In genomic region chr20:63653041-63653973, GRCh38 we compare ENCODE assay signal across 8 cellular contexts. TPM values are rescaled to one million over a fixed set of nuclear protein-coding genes. Genes with fewer than 3 reads are reported as not detected.
DNase-seq lines count a peak whose midpoint lies in the region; ATAC-seq and TF ChIP-seq lines count a peak whose summit lies in the region.

TSS of gene STMN3 (minus strand) at chr20:63653424. CDS start at chr20:63653345, 79 bp downstream.

- H3K4me3 ChIP-seq in upper lobe of left lung, result peak within 1 kb of the TSS; percentile 46 to 73 (median 60)

- peak; percentile 56 for ATAC-seq in T-helper 17 cell
- peak; percentile 75 to 83 for ATAC-seq in left cardiac atrium
- peak; percentile 77 to 86 for ATAC-seq in upper lobe of left lung (ENCODE audit: low FRiP score in 2 of 2)
- no peak for ATAC-seq in GM18909 (IDR thresholded peaks at IDR 0.05; ENCODE audit: poor library complexity, unreplicated experiment)

- H3K4me3 Mint-ChIP-seq in T-helper 17 cell (peak within 1 kb of the TSS; percentile 92), osteocyte (ENCODE audit: unreplicated experiment) (peak within 1 kb of the TSS; percentile 75)

- H3K4me1 Mint-ChIP-seq in T-helper 17 cell (peaks cover 22% of the 10 kb centered on the region), osteocyte (ENCODE audit: unreplicated experiment) (peaks cover 16% of the 10 kb centered on the region)

- intact Hi-C loops in left cardiac atrium (cut with DNase I), result no loop called here

- WGBS in upper lobe of left lung, 2 donors, result 1% methylated on average over 9 to 14 of the region's 73 CpGs

- TF ChIP-seq POLR2A in upper lobe of left lung (IDR thresholded peaks at IDR 0.05), result no peak

- H3K36me3 ChIP-seq in upper lobe of left lung, result no peaks in the 10 kb centered on the region

- no peaks in the 10 kb centered on the region for H3K9me3 ChIP-seq in T-helper 17 cell (ENCODE audit: control insufficient read depth, low read length, poor library complexity, severe bottlenecking)
- H3K9me3 ChIP-seq in upper lobe of left lung, result no peaks in the 10 kb centered on the region

- DNase-seq in G401 (ENCODE audit: low spot score) (peak; percentile 94), NCI-H146 (lab: John Stamatoyannopoulos, UW) (peak; percentile 96), T-helper 17 cell (peak; percentile 41 to 61 (median 60)), anterior cingulate cortex (lab: John Stamatoyannopoulos, UW) (peak in 56 of 58 donors; percentile 35 to 94 (median 80)), left cardiac atrium (peak; percentile 90), osteocyte (ENCODE audit: extremely low spot score, unreplicated experiment) (peak; percentile 96), upper lobe of left lung (peak; percentile 82 to 95)

- H3K27me3 Mint-ChIP-seq in T-helper 17 cell, result no peaks in the 10 kb centered on the region
- H3K27me3 Mint-ChIP-seq in osteocyte (ENCODE audit: unreplicated experiment), result no peaks in the 10 kb centered on the region

- H3K27ac ChIP-seq in upper lobe of left lung, result peak within 1 kb of the TSS; percentile 23 to 69 (median 35)

- in situ Hi-C loops in G401 (cut with HindIII; ENCODE audit: low sequenced_read_pairs), result no loop called here

- H3K27me3 ChIP-seq in upper lobe of left lung, result peaks cover 0 to 12% (median 6%) of the 10 kb centered on the region in 4 donors

- H3K27ac Mint-ChIP-seq in T-helper 17 cell (peak within 1 kb of the TSS; percentile 65), osteocyte (ENCODE audit: unreplicated experiment) (peak within 1 kb of the TSS; percentile 67)

- TF ChIP-seq CTCF in osteocyte (IDR thresholded peaks at IDR 0.05) (no peak), upper lobe of left lung (IDR thresholded peaks at IDR 0.05) (no peak)

- TF ChIP-seq EP300 in upper lobe of left lung (IDR thresholded peaks at IDR 0.05), result no peak

- no peaks in the 10 kb centered on the region for H3K9me3 Mint-ChIP-seq in osteocyte (ENCODE audit: unreplicated experiment)

- H3K36me3 Mint-ChIP-seq in T-helper 17 cell (ENCODE audit: low read depth) (no peaks in the 10 kb centered on the region), osteocyte (ENCODE audit: unreplicated experiment) (no peaks in the 10 kb centered on the region)

- peaks cover 32 to 41% (median 36%) of the 10 kb centered on the region in 4 donors for H3K4me1 ChIP-seq in upper lobe of left lung

RNA-seq across cellular contexts. Expression of gene STMN3, which starts in this region (rescaled TPM):
- total RNA-seq in G401 (2014; rRNA removed; shearing (Covaris generic)), result 179 and 180 TPM in 2 replicates
- 10 to 100 TPM; 51.0 to 67.4 TPM for total RNA-seq in T-helper 17 cell
- total RNA-seq in left cardiac atrium, result 1 to 10 TPM; 6.9 to 8.4 TPM
- 32.0 and 33.2 TPM in 2 replicates for total RNA-seq in osteocyte
- 10 to 100 TPM in 3 of 6 donors, 1 to 10 TPM in 3; 2.1 to 16.5 (median 9.1) TPM for total RNA-seq in upper lobe of left lung
